Comparison of ENCODE assay signal across 8 cellular contexts in the genomic region with DNA sequence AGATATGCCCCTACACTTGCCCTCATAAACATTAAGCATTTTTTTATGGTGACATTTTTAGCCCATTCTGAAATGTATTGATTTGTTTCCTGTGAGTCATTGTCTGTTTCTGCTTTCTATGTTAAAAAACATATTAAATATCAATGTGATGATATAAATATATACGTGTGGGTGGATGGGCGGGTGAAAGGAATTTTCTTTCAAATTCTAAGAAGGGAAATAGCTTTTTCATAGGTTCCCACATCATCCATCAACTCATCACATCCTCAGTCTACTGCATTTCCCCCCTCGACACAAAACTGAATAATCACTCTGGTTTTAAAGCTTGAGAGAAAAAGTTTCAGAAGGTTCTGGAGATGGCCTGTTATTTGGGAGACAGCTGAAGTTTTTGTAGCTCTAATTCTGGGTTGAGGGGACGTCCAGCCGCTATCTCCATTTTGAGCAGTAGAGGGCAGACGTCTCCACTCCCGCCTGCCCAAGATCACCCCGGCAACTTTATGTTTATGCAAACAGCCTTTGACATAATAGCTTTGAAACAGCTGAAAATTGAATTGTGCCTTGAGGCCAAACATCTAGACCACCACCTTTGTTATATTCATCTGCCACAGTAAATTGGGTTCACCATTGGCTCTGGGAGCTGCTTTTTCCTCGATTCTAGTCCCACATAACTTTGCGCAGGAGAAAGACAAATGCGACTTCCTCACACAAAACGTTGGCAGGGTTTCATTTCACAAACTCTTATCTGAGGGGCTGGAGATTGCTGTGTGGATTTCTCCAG.
DNase-seq lines count a peak whose midpoint lies in the region; ATAC-seq and TF ChIP-seq lines count a peak whose summit lies in the region.

No MANE protein-coding gene starts in this region.

- no peaks in the 10 kb centered on the region for H3F3A ChIP-seq in PC-9 (ENCODE audit: insufficient read depth, low read depth)

- POLR2A ChIA-PET in PC-9 (lab: Charles Lee; ENCODE audit: unreplicated experiment) = no interaction called here

- CTCF ChIA-PET in PC-9 (lab: Charles Lee) = interaction anchor here (0.6 to 1.1 kb wide), 3 partner anchors 36 to 1031 kb away, joined by 3 to 5 read pairs (median 5); no protein-coding TSS in a partner anchor

- H3K4me1 ChIP-seq in ACC112 (ENCODE audit: control insufficient read depth, insufficient read depth, low read length, unreplicated experiment) (peaks cover 14% of the 10 kb centered on the region), HUES64 (ENCODE audit: insufficient read depth, low read length) (peaks cover 6% of the 10 kb centered on the region; the same call in 1 of the 2 replicates), PC-9 (replicated peaks; ENCODE audit: insufficient read depth) (no peaks in the 10 kb centered on the region), osteoblast (ENCODE audit: insufficient read depth, low read length) (peaks cover 12% of the 10 kb centered on the region), transverse colon (peaks cover 0 to 4% (median 2%) of the 10 kb centered on the region in 4 donors)

- no peak for TF ChIP-seq EP300 in transverse colon (IDR thresholded peaks at IDR 0.05; ENCODE audit: low read depth)

- TF ChIP-seq POLR2A in transverse colon (IDR thresholded peaks at IDR 0.05) = no peak

- no TSS peak for BruUV-seq in PC-9 (replicated peaks; lab: Mats Ljungman, UMichigan)

- peak overlapping the region; percentile 95 for H2AFZ ChIP-seq in ACC112 (ENCODE audit: low read length, unreplicated experiment)
- H2AFZ ChIP-seq in PC-9 = no peak overlapping the region
- peak overlapping the region; percentile 82 for H2AFZ ChIP-seq in osteoblast (ENCODE audit: low read length)

- intact Hi-C loops in PC-9 (cut with micrococcal nuclease; ENCODE audit: unreplicated experiment) = loop anchor here (2.0 kb wide), 1 partner anchor 1058 kb away; no protein-coding TSS in a partner anchor
- intact Hi-C loops in transverse colon (cut with DNase I; ENCODE audit: low total_unique reads) = loop anchor here (5.0 kb wide), 1 partner anchor 1032 kb away; no protein-coding TSS in a partner anchor

- no peaks in the 10 kb centered on the region for H4K20me1 ChIP-seq in PC-9 (ENCODE audit: insufficient read depth)
- H4K20me1 ChIP-seq in osteoblast (ENCODE audit: insufficient read depth, low read length) = no peaks in the 10 kb centered on the region

- no peaks in the 10 kb centered on the region for H3K27me3 ChIP-seq in ACC112 (ENCODE audit: insufficient read depth, low read length)
- no peaks in the 10 kb centered on the region for H3K27me3 ChIP-seq in HUES64 (ENCODE audit: insufficient read depth, low read length)
- peaks cover 3% of the 10 kb centered on the region; the same call in 1 of the 2 replicates for H3K27me3 ChIP-seq in PC-9 (ENCODE audit: insufficient read depth, low read depth)
- H3K27me3 ChIP-seq in osteoblast (ENCODE audit: insufficient read depth, low read length) = no peaks in the 10 kb centered on the region
- no peaks in the 10 kb centered on the region for H3K27me3 ChIP-seq in transverse colon

- in situ Hi-C loops in transverse colon (cut with MboI; ENCODE audit: low pct_ligation_motif_present in 1 of 4, low pct_unique_long_range_greater_than_20kb in 1 of 4, low sequenced_read_pairs in 3 of 4) = loop anchor here in 1 of 4 donors (25.0 kb wide), 1 partner anchor 1037 kb away; no protein-coding TSS in a partner anchor

- no peaks in the 10 kb centered on the region for H3K9me2 ChIP-seq in PC-9 (ENCODE audit: insufficient read depth)

- H3K9me3 ChIP-seq in HUES64 (ENCODE audit: insufficient read depth, low read depth, low read length) (no peaks in the 10 kb centered on the region), PC-9 (ENCODE audit: insufficient read depth, low read depth) (no peaks in the 10 kb centered on the region), osteoblast (ENCODE audit: low read depth, low read length) (no peaks in the 10 kb centered on the region), transverse colon (no peaks in the 10 kb centered on the region)

- no peaks in the 10 kb centered on the region for H3K79me2 ChIP-seq in ACC112 (ENCODE audit: control insufficient read depth, insufficient read depth, low read length, unreplicated experiment)
- no peaks in the 10 kb centered on the region for H3K79me2 ChIP-seq in PC-9 (ENCODE audit: low read depth)
- H3K79me2 ChIP-seq in osteoblast (ENCODE audit: insufficient read depth, low read length) = no peaks in the 10 kb centered on the region

- H3K9ac ChIP-seq in HUES64 (ENCODE audit: low read depth, low read length) = 0 out of 2 replicates have a peak overlapping the region, but pooled peaks have one; percentile 7

- peak overlapping the region; percentile 80 for H3K27ac ChIP-seq in ACC112 (ENCODE audit: low read depth, low read length)
- H3K27ac ChIP-seq in HUES64 (ENCODE audit: low read depth, low read length) = no peak overlapping the region
- no peak overlapping the region for H3K27ac ChIP-seq in PC-9
- H3K27ac ChIP-seq in osteoblast (ENCODE audit: low read depth, low read length) = peak overlapping the region; percentile 76
- H3K27ac ChIP-seq in transverse colon = peak overlapping the region in 1 of 4 donors; percentile 28

- H3K4me2 ChIP-seq in PC-9 = no peak overlapping the region
- H3K4me2 ChIP-seq in osteoblast (ENCODE audit: insufficient read depth, low read length) = peak overlapping the region; percentile 80

- no peaks in the 10 kb centered on the region for H3K36me3 ChIP-seq in ACC112 (ENCODE audit: insufficient read depth, low read length)
- no peaks in the 10 kb centered on the region for H3K36me3 ChIP-seq in HUES64 (ENCODE audit: insufficient read depth, low read length)
- no peaks in the 10 kb centered on the region for H3K36me3 ChIP-seq in PC-9 (ENCODE audit: low read depth)
- no peaks in the 10 kb centered on the region for H3K36me3 ChIP-seq in osteoblast (ENCODE audit: insufficient read depth, low read length)
- H3K36me3 ChIP-seq in transverse colon = no peaks in the 10 kb centered on the region

- WGBS in HUES64 = 40% methylated on average over 9 of the region's 12 CpGs
- WGBS in transverse colon (ENCODE audit: low coverage in 1 of 2), 2 donors = 15 to 21% methylated on average over 10 to 12 of the region's 12 CpGs

- DNase-seq in PC-9 (peak in 1 of 2 experiments; percentile 39), foreskin melanocyte (peak; percentile 76), osteoblast (ENCODE audit: insufficient read length, low spot score, missing footprints) (peak; percentile 80), transverse colon (peak; percentile 57)
- peak; percentile 7 for DNase-seq in activated gamma-delta T cell treated with anti-CD3 and anti-CD28 coated beads, Interleukin-2, amount 50 U/mL, for 16 hours (ENCODE audit: low read depth)

- H3K4me3 ChIP-seq in ACC112 (ENCODE audit: low read depth, low read length) = peak overlapping the region; percentile 64
- no peak overlapping the region for H3K4me3 ChIP-seq in HUES64 (ENCODE audit: low read length)
- no peak overlapping the region for H3K4me3 ChIP-seq in PC-9
- H3K4me3 ChIP-seq in osteoblast (ENCODE audit: insufficient read depth, low read length) = peak overlapping the region; percentile 46
- peak overlapping the region in 1 of 4 donors; percentile 7 for H3K4me3 ChIP-seq in transverse colon

- TF ChIP-seq CTCF in PC-9 (conservative IDR thresholded peaks at IDR 0.05) (peak; percentile 78), osteoblast (IDR thresholded peaks at IDR 0.05; ENCODE audit: extremely low read depth, low read depth, low read length) (peak; percentile 97), transverse colon (IDR thresholded peaks at IDR 0.05) (peak; percentile 71 to 86 (median 79))

- peak; percentile 91 for ATAC-seq in GM18867 (IDR thresholded peaks at IDR 0.05; ENCODE audit: unreplicated experiment)

Comparison
In these comparisons a context has a peak if more than half of its experiments do, and no peak if none do; other contexts are left out.
1. H3K27ac ChIP-seq: peak in ACC112 (single experiment) and osteoblast (single experiment); none in HUES64 (single experiment) and PC-9 (single experiment).
2. H3K4me3 ChIP-seq: peak in ACC112 (single experiment) and osteoblast (single experiment); none in HUES64 (single experiment) and PC-9 (single experiment).
3. Peak in every context shown above with its lines, with median percentiles within 50 percentile points of each other: CTCF ChIP-seq.